ENCODE assay signal across 1 cellular context in genomic region chr7:36794689-36795088, GRCh38.
TF ChIP-seq lines count a peak whose summit lies in the region.

No MANE protein-coding gene starts in this region.

TF ChIP-seq in GM23338, 12 proteins besides CTCF, POLR2A, EP300 and RAD21 (continued from another document):
- no peak for TF ChIP-seq ETS1 (IDR thresholded peaks at IDR 0.05)
- TF ChIP-seq JUNB (IDR thresholded peaks at IDR 0.05; ENCODE audit: unreplicated experiment): no peak
